In the genomic region with DNA sequence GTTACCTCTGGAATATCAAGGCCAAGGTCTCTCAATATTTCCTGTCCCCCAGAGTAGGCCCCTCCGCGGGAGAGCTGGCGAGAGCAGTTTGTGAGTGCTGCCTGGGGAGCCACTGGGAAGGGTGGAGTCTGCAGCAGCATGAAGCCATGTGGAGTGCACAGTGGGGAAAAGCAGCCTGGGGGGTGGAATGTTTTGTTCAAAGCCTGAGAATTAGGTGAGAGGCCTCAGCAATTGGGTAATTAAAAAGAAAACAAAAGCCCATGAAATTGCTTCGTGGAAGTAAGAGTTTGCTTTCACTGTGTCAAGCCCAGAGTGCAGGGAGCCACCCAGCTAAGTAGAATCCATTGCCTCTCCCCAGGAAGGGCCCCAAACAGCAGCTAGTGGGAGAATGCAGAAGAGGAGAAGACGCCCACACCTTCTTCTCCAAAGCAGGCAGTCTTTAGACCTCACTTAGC, we compare ENCODE assay signal across 27 cellular contexts. TPM values are rescaled to one million over a fixed set of nuclear protein-coding genes. Genes with fewer than 3 reads are reported as not detected.
A peak's percentile ranks its signal among the peaks of the same experiment; 100 is the strongest.
DNase-seq lines count a peak whose midpoint lies in the region; ATAC-seq, FAIRE-seq and TF ChIP-seq lines count a peak whose summit lies in the region.
"Had no signal": no experiment of that assay in that cellular context is flagged by ENCODE, and none has a peak within 500 bp of the region (broad histone marks: within the 10 kb centered on the region; RNA-seq: fewer than 3 reads in every experiment).

No MANE protein-coding gene starts in this region.

- no peak for TF ChIP-seq POLR2A in IMR-90 (IDR thresholded peaks at IDR 0.05; ENCODE audit: low read depth, low read length)

- intact Hi-C loops in A673 (cut with micrococcal nuclease; ENCODE audit: unreplicated experiment): no loop called here
- intact Hi-C loops in IMR-90 (cut with micrococcal nuclease): no loop called here

- POLR2A ChIA-PET in A673 (lab: Charles Lee; ENCODE audit: low non-redundant PET): no interaction called here
- POLR2A ChIA-PET in IMR-90 (lab: Charles Lee; ENCODE audit: unreplicated experiment): no interaction called here
- POLR2A ChIA-PET in WTC11 (lab: Charles Lee): interaction anchor here (0.5 kb wide), 1 partner anchor 70 kb away, joined by 6 read pairs; no protein-coding TSS in a partner anchor

- 50% methylated on average over 1 of the region's 5 CpGs; no CpG with 5 or more reads in 1 of the 2 experiments for WGBS in IMR-90 (ENCODE audit: extremely low coverage in 2 of 2, insufficient read length in 1 of 2), 2 experiments
- 33% methylated on average over 4 of the region's 5 CpGs for WGBS in mesenchymal stem cell
- 48 to 67% (median 54%) methylated on average over 5 of the region's 5 CpGs for WGBS in small intestine, 3 donors

- H3K79me1 ChIP-seq in IMR-90 (ENCODE audit: low read depth in 1 of 2, low read length in 2 of 2) (no peaks in the 10 kb centered on the region), mesenchymal stem cell (replicated peaks; ENCODE audit: low read length, poor library complexity, severe bottlenecking) (no peaks in the 10 kb centered on the region)

- H4K5ac ChIP-seq in IMR-90 (ENCODE audit: low read depth, low read length): no peak overlapping the region

- H3K23ac ChIP-seq in IMR-90 (ENCODE audit: low read depth, low read length) (no peak overlapping the region), mesenchymal stem cell (ENCODE audit: low read length in 2 of 2) (no peak overlapping the region)

- no peak overlapping the region for H2BK5ac ChIP-seq in IMR-90 (ENCODE audit: low read depth, low read length, poor library complexity, severe bottlenecking)
- H2BK5ac ChIP-seq in mesenchymal stem cell (ENCODE audit: low read depth, low read length, poor library complexity, severe bottlenecking): no peak overlapping the region

- TF ChIP-seq CTCF in A673 (conservative IDR thresholded peaks at IDR 0.05; ENCODE audit: low read depth, low read length): no peak
- TF ChIP-seq CTCF in IMR-90 (conservative IDR thresholded peaks at IDR 0.05; ENCODE audit: low read depth, low read length): no peak
- no peak for TF ChIP-seq CTCF in WTC11 (IDR thresholded peaks at IDR 0.05)

- no peak overlapping the region for H2BK120ac ChIP-seq in IMR-90 (ENCODE audit: low read depth, low read length)
- no peak overlapping the region for H2BK120ac ChIP-seq in mesenchymal stem cell (ENCODE audit: low read depth, low read length)

- H3K9ac ChIP-seq in IMR-90 (ENCODE audit: low read depth, low read length) (no peak overlapping the region), mesenchymal stem cell (ENCODE audit: low read length) (no peak overlapping the region)
- H3K9ac ChIP-seq: BLaER1 treated with 17β-estradiol and CSF1 and Interleukin-3, amounts not matched to agents 10 nM and 100 nM had no signal

- H3K36me3 ChIP-seq in A673 (ENCODE audit: insufficient read depth, low read length, poor library complexity, severe bottlenecking) (no peaks in the 10 kb centered on the region), IMR-90 (ENCODE audit: control insufficient read depth, insufficient read depth, low read length) (no peaks in the 10 kb centered on the region), mesenchymal stem cell (ENCODE audit: control insufficient read depth in 1 of 2, insufficient read depth in 2 of 2, low read depth in 1 of 2, low read length in 2 of 2) (no peaks in the 10 kb centered on the region), small intestine (ENCODE audit: control insufficient read depth in 2 of 2, insufficient read depth in 2 of 2, low read length in 2 of 2) (no peaks in the 10 kb centered on the region)
- H3K36me3 ChIP-seq: BLaER1 treated with 17β-estradiol and CSF1 and Interleukin-3, amounts not matched to agents 10 nM and 100 nM; vagina had no signal

- H3K4me1 Mint-ChIP-seq in WTC11: peaks cover 14% of the 10 kb centered on the region
- H3K4me1 Mint-ChIP-seq: activated CD4-positive, alpha-beta T cell treated with anti-CD3 and anti-CD28 coated beads for 36 hours had no signal

- H2AFZ ChIP-seq in IMR-90 (replicated peaks; ENCODE audit: low read length, poor library complexity) (no peak overlapping the region), mesenchymal stem cell (ENCODE audit: low read depth, low read length) (peak overlapping the region; percentile 27)

- peaks cover 4% of the 10 kb centered on the region for H3K4me1 ChIP-seq in A673 (ENCODE audit: insufficient read depth, low read length, poor library complexity, severe bottlenecking)
- H3K4me1 ChIP-seq in IMR-90 (ENCODE audit: control insufficient read depth, insufficient read depth, low read length): peaks cover 7% of the 10 kb centered on the region
- peaks cover 6% of the 10 kb centered on the region for H3K4me1 ChIP-seq in mesenchymal stem cell (ENCODE audit: control insufficient read depth, insufficient read depth, low read depth, low read length)
- H3K4me1 ChIP-seq in small intestine (ENCODE audit: control insufficient read depth in 2 of 2, insufficient read depth in 1 of 2, low read depth in 1 of 2, low read length in 1 of 2): no peaks in the 10 kb centered on the region

- H3K27ac ChIP-seq in A673 (ENCODE audit: low read depth, low read length, poor library complexity, severe bottlenecking): no peak overlapping the region
- H3K27ac ChIP-seq in IMR-90 (ENCODE audit: insufficient read depth, low read length): no peak overlapping the region
- H3K27ac ChIP-seq in mesenchymal stem cell (ENCODE audit: low read length, poor library complexity, severe bottlenecking): no peak overlapping the region
- H3K27ac ChIP-seq in small intestine (ENCODE audit: low read depth in 1 of 2, low read length in 1 of 2): no peak overlapping the region
- H3K27ac ChIP-seq: BLaER1 treated with 17β-estradiol and CSF1 and Interleukin-3, amounts not matched to agents 10 nM and 100 nM; vagina had no signal

- H2BK12ac ChIP-seq in mesenchymal stem cell (ENCODE audit: low read length in 2 of 2): no peak overlapping the region

- H4K8ac ChIP-seq in IMR-90 (ENCODE audit: low read depth in 2 of 2, low read length in 2 of 2) (no peak overlapping the region), mesenchymal stem cell (ENCODE audit: low read length) (no peak overlapping the region)

- no peaks in the 10 kb centered on the region for H3K36me3 Mint-ChIP-seq in WTC11
- H3K36me3 Mint-ChIP-seq: stimulated activated memory B cell treated with anti-CD40 and anti-IgM and Interleukin-4, amounts not matched to agents 10 μg/mL and 1 μg/mL and 100 μg/mL, for 72 hours had no signal

- in situ Hi-C loops in IMR-90 (cut with MboI; ENCODE audit: low sequenced_read_pairs): no loop called here

- H3K27me3 Mint-ChIP-seq in WTC11 (ENCODE audit: low read depth): no peaks in the 10 kb centered on the region; the same call in none of the 2 replicates
- H3K27me3 Mint-ChIP-seq: activated CD4-positive, alpha-beta T cell treated with anti-CD3 and anti-CD28 coated beads for 36 hours; stimulated activated memory B cell treated with anti-CD40 and anti-IgM and Interleukin-4, amounts not matched to agents 10 μg/mL and 1 μg/mL and 100 μg/mL, for 72 hours had no signal

- H3K56ac ChIP-seq in IMR-90 (ENCODE audit: extremely low read depth, insufficient read depth, low read length): no peak overlapping the region

- H3K27me3 ChIP-seq in A673 (replicated peaks; ENCODE audit: insufficient read depth, low read depth, low read length, poor library complexity): no peaks in the 10 kb centered on the region
- no peaks in the 10 kb centered on the region for H3K27me3 ChIP-seq in IMR-90 (ENCODE audit: control insufficient read depth, insufficient read depth, low read length)
- no peaks in the 10 kb centered on the region for H3K27me3 ChIP-seq in mesenchymal stem cell (ENCODE audit: control insufficient read depth in 1 of 2, insufficient read depth in 1 of 2, low read length in 2 of 2)
- H3K27me3 ChIP-seq in small intestine (ENCODE audit: control insufficient read depth in 2 of 2, insufficient read depth in 2 of 2, low read length in 2 of 2): no peaks in the 10 kb centered on the region
- H3K27me3 ChIP-seq: BLaER1 treated with 17β-estradiol and CSF1 and Interleukin-3, amounts not matched to agents 10 nM and 100 nM; vagina had no signal

- DNase-seq in A673 (ENCODE audit: low spot score) (peak; percentile 28), IMR-90 (no peak), WTC11 (ENCODE audit: low spot score) (no peak), mesenchymal stem cell (no peak), mesenteric fat pad (ENCODE audit: low spot score) (no peak), small intestine (no peak), SIG-M5 treated with dmso at 0.1 percent for 504 hours (lab: John Stamatoyannopoulos, UW; ENCODE audit: unreplicated experiment) (no peak)
- DNase-seq in activated CD4-positive, alpha-beta T cell treated with anti-CD3 and anti-CD28 coated beads, Interleukin-2, amount 50 U/mL, for 1 hour: no peak
- DNase-seq: activated CD4-positive, alpha-beta T cell treated with anti-CD3 and anti-CD28 coated beads for 36 hours; activated naive CD4-positive, alpha-beta T cell treated with anti-CD3 and anti-CD28 coated beads, Interleukin-2, amount 50 U/mL, for 16 hours; activated T-cell treated with anti-CD3 and anti-CD28 coated beads, Interleukin-2, amount 50 U/mL, for 72 hours; effector CD4-positive, alpha-beta T cell; left colon; midbrain; NCI-H1694 treated with DMSO at 0.1 percent for 48 hours; NCI-H2171 treated with DMSO at 0.1 percent for 48 hours; nephron progenitor cell; posterior cingulate gyrus; SHP77; stimulated activated CD4-positive, alpha-beta T cell treated with anti-CD3 and anti-CD28 coated beads, Interleukin-2, amount 100 ng/mL, for 24 hours had no signal

- no peak for TF ChIP-seq RAD21 in IMR-90 (IDR thresholded peaks at IDR 0.05; ENCODE audit: low read length)

- no peak overlapping the region for H2AK5ac ChIP-seq in IMR-90 (ENCODE audit: low read depth, low read length)
- no peak overlapping the region for H2AK5ac ChIP-seq in mesenchymal stem cell (ENCODE audit: low read length, severe bottlenecking)

- no peak overlapping the region for H3K14ac ChIP-seq in IMR-90 (replicated peaks; ENCODE audit: low read depth, low read length)
- H3K14ac ChIP-seq in mesenchymal stem cell (ENCODE audit: low read length in 2 of 2): no peak overlapping the region

- no peaks in the 10 kb centered on the region for H3K9me3 Mint-ChIP-seq in WTC11
- H3K9me3 Mint-ChIP-seq: activated T-cell treated with anti-CD3 and anti-CD28 coated beads, Interleukin-2, amount 50 U/mL, for 72 hours; stimulated activated memory B cell treated with anti-CD40 and anti-IgM and Interleukin-4, amounts not matched to agents 10 μg/mL and 1 μg/mL and 100 μg/mL, for 72 hours had no signal

- H3K9me1 ChIP-seq in IMR-90 (ENCODE audit: insufficient read depth, low read length): no peaks in the 10 kb centered on the region

- no peak overlapping the region for H3K4me3 Mint-ChIP-seq in WTC11
- H3K4me3 Mint-ChIP-seq: activated CD4-positive, alpha-beta T cell treated with anti-CD3 and anti-CD28 coated beads for 36 hours; activated T-cell treated with anti-CD3 and anti-CD28 coated beads, Interleukin-2, amount 50 U/mL, for 72 hours; nephron progenitor cell; stimulated activated memory B cell treated with anti-CD40 and anti-IgM and Interleukin-4, amounts not matched to agents 10 μg/mL and 1 μg/mL and 100 μg/mL, for 72 hours had no signal

- H3K4me3 ChIP-seq in A673 (ENCODE audit: low read depth, low read length, poor library complexity, severe bottlenecking): no peak overlapping the region
- no peak overlapping the region for H3K4me3 ChIP-seq in IMR-90 (ENCODE audit: insufficient read depth, low read depth, low read length)
- no peak overlapping the region for H3K4me3 ChIP-seq in mesenchymal stem cell (ENCODE audit: insufficient read depth in 1 of 2, low read depth in 1 of 2, low read length in 2 of 2)
- no peak overlapping the region for H3K4me3 ChIP-seq in small intestine (ENCODE audit: low read depth in 1 of 2, low read length in 2 of 2)
- H3K4me3 ChIP-seq: BLaER1 treated with 17β-estradiol and CSF1 and Interleukin-3, amounts not matched to agents 10 nM and 100 nM; vagina had no signal

- H3K9me3 ChIP-seq in A673 (ENCODE audit: low read depth, low read length, poor library complexity, severe bottlenecking) (no peaks in the 10 kb centered on the region), IMR-90 (ENCODE audit: control insufficient read depth, insufficient read depth, low read length) (no peaks in the 10 kb centered on the region), mesenchymal stem cell (ENCODE audit: control insufficient read depth, low read length) (no peaks in the 10 kb centered on the region), small intestine (ENCODE audit: control insufficient read depth, low read depth) (no peaks in the 10 kb centered on the region)
- H3K9me3 ChIP-seq: BLaER1 treated with 17β-estradiol and CSF1 and Interleukin-3, amounts not matched to agents 10 nM and 100 nM; vagina had no signal

- BruUV-seq in A673 (replicated peaks; lab: Mats Ljungman, UMichigan) (no TSS peak), IMR-90 (replicated peaks; lab: Mats Ljungman, UMichigan) (no TSS peak)

- dilution Hi-C loops in IMR-90 (cut with HindIII; ENCODE audit: low sequenced_read_pairs, unreplicated experiment): no loop called here

- no peak overlapping the region for H2BK20ac ChIP-seq in IMR-90 (ENCODE audit: low read depth, low read length)

- H2BK15ac ChIP-seq in IMR-90 (ENCODE audit: low read depth, low read length) (no peak overlapping the region), mesenchymal stem cell (ENCODE audit: low read depth, poor library complexity, severe bottlenecking) (no peak overlapping the region)

- FAIRE-seq in small intestine (lab: Jason Lieb, UNC): no peak
- FAIRE-seq: astrocyte, D721Med, G401.6 had no signal

- no peak overlapping the region for H4K91ac ChIP-seq in IMR-90 (ENCODE audit: insufficient read depth, low read depth, low read length)
- H4K91ac ChIP-seq in mesenchymal stem cell (ENCODE audit: low read length): no peak overlapping the region

- no peak overlapping the region for H2AK9ac ChIP-seq in IMR-90 (replicated peaks; ENCODE audit: low read depth, low read length, poor library complexity)

- H3K27ac Mint-ChIP-seq in WTC11: no peak overlapping the region
- H3K27ac Mint-ChIP-seq: activated CD4-positive, alpha-beta T cell treated with anti-CD3 and anti-CD28 coated beads for 36 hours; activated T-cell treated with anti-CD3 and anti-CD28 coated beads, Interleukin-2, amount 50 U/mL, for 72 hours; nephron progenitor cell; stimulated activated memory B cell treated with anti-CD40 and anti-IgM and Interleukin-4, amounts not matched to agents 10 μg/mL and 1 μg/mL and 100 μg/mL, for 72 hours had no signal

- H3K18ac ChIP-seq in IMR-90 (ENCODE audit: low read depth, low read length): no peak overlapping the region
- H3K18ac ChIP-seq in mesenchymal stem cell (ENCODE audit: low read depth in 1 of 2, low read length in 2 of 2): peak overlapping the region in 1 of 2 experiments; percentile 40

- H3K4ac ChIP-seq in IMR-90 (ENCODE audit: low read depth, low read length) (no peak overlapping the region), mesenchymal stem cell (ENCODE audit: low read depth in 1 of 2, low read length in 2 of 2) (no peak overlapping the region)

- no peaks in the 10 kb centered on the region for H4K20me1 ChIP-seq in IMR-90 (ENCODE audit: insufficient read depth, low read length)
- H4K20me1 ChIP-seq: BLaER1 treated with 17β-estradiol and CSF1 and Interleukin-3, amounts not matched to agents 10 nM and 100 nM had no signal

- ATAC-seq in IMR-90 (ENCODE audit: low read depth) (peak; percentile 44; the same call in 1 of the 2 replicates), WTC11 (peak; percentile 48)
- ATAC-seq: activated CD4-positive, alpha-beta T cell treated with anti-CD3 and anti-CD28 coated beads for 36 hours; activated T-cell treated with anti-CD3 and anti-CD28 coated beads, Interleukin-2, amount 50 U/mL, for 72 hours; esophagus mucosa; left colon; stimulated activated memory B cell treated with anti-CD40 and anti-IgM and Interleukin-4, amounts not matched to agents 10 μg/mL and 1 μg/mL and 100 μg/mL, for 72 hours had no signal

- CTCF ChIA-PET in A673 (lab: Charles Lee): no interaction called here
- CTCF ChIA-PET in IMR-90 (lab: Yijun Ruan, JAX): no interaction called here
- CTCF ChIA-PET in WTC11 (lab: Charles Lee): interaction anchor here (1.2 to 1.5 kb wide), 2 partner anchors 239 to 259 kb away, joined by 3 read pairs; a partner anchor contains a TSS

- H3K4me2 ChIP-seq in IMR-90 (ENCODE audit: low read depth, low read length): no peak overlapping the region
- no peak overlapping the region for H3K4me2 ChIP-seq in mesenchymal stem cell (ENCODE audit: low read length, poor library complexity, severe bottlenecking)

RNA-seq across cellular contexts. Expression of a gene that starts 30.2 kb away (rescaled TPM):
- total RNA-seq in A673 (2021): 1.8 and 3.0 TPM in 2 replicates
- total RNA-seq in IMR-90 (2012; rRNA removed): 6.1 and 7.0 TPM in 2 replicates
- polyA plus RNA-seq in IMR-90 (2012; rRNA removed): 1.8 and 2.2 TPM in 2 replicates
- polyA plus RNA-seq in IMR-90 (2012; cell fraction: cytosol; rRNA removed): 1.1 and 1.7 TPM in 2 replicates
- polyA plus RNA-seq in IMR-90 (2012; cell fraction: nucleus; rRNA removed; ENCODE audit: low replicate concordance): 3.9 and 6.5 TPM in 2 replicates
- total RNA-seq in WTC11 (2021): 5.2 to 6.6 TPM (median 5.5 TPM) in 3 replicates
- 5.1 TPM for polyA plus RNA-seq in mesenchymal stem cell (2013, experiment 1 of 2)
- 4.9 TPM for polyA plus RNA-seq in mesenchymal stem cell (2013, experiment 2 of 2)
- total RNA-seq in mesenteric fat pad: 13.0 TPM
- polyA plus RNA-seq in small intestine: under 1 TPM in 2 of 3 donors, not detected in 1; 0.27 to 0.85 TPM
